In the genomic region with DNA sequence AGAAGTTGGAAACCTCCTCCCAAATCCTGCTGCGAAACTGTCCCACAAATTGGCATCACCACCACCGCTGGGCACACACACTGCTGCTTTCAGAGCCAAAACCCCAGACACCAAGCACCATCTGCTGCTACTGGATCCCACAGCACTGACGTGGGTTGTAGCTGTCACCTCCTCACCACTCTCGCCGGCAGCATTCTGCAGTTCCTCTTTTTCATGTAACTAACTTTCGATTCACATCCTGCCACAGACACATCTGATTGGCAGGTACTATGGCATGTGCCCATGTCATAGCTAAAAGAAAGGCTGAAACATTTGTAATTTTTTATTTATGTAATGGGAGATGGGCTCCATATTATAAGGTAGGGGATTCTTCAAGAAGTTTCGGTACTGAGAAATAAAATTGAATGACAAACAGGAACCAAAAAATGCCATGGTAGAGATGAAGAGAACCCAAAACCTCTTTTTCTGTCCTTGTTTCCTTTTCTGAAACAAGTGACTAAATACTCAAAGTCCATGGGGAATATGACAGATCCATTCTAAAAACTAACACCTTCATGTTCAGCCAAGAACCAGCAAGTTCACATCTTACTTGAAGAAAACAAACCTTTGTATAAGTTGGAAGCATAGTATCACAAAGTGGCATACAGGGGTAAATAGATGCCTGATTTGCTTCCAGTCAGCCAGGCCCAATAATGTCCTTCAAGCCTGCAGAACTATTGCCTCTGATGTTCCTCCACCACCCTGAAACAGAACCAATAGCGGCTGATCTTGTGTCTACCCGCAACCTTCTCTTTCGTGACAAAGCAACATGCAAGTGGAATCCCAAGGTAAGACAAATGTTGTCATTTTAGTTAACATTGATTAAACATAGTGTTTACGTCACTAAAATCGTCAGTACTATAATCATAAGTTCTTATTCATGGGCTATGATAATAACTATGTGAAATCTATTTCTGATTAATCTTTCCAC, we compare ENCODE assay signal across 1 cellular context.
TF ChIP-seq lines count a peak whose summit lies in the region.

No MANE protein-coding gene starts in this region.

TF ChIP-seq in WTC11, 78 proteins besides CTCF, POLR2A, EP300 and RAD21 (continued from another document):
- TF ChIP-seq, protein P1, sequence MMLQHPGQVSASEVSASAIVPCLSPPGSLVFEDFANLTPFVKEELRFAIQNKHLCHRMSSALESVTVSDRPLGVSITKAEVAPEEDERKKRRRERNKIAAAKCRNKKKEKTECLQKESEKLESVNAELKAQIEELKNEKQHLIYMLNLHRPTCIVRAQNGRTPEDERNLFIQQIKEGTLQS (CRISPR knock-in tag; conservative IDR thresholded peaks at IDR 0.05) = no peak
- TF ChIP-seq, protein P2, sequence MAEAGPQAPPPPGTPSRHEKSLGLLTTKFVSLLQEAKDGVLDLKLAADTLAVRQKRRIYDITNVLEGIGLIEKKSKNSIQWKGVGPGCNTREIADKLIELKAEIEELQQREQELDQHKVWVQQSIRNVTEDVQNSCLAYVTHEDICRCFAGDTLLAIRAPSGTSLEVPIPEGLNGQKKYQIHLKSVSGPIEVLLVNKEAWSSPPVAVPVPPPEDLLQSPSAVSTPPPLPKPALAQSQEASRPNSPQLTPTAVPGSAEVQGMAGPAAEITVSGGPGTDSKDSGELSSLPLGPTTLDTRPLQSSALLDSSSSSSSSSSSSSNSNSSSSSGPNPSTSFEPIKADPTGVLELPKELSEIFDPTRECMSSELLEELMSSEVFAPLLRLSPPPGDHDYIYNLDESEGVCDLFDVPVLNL (CRISPR knock-in tag; IDR thresholded peaks at IDR 0.05; ENCODE audit: borderline replicate concordance, low read depth) = no peak
- no peak for TF ChIP-seq ZNF317 (CRISPR knock-in tag; IDR thresholded peaks at IDR 0.05; ENCODE audit: borderline replicate concordance, low read depth)
